8 cellular contexts compared by ENCODE assay signal in the genomic region with DNA sequence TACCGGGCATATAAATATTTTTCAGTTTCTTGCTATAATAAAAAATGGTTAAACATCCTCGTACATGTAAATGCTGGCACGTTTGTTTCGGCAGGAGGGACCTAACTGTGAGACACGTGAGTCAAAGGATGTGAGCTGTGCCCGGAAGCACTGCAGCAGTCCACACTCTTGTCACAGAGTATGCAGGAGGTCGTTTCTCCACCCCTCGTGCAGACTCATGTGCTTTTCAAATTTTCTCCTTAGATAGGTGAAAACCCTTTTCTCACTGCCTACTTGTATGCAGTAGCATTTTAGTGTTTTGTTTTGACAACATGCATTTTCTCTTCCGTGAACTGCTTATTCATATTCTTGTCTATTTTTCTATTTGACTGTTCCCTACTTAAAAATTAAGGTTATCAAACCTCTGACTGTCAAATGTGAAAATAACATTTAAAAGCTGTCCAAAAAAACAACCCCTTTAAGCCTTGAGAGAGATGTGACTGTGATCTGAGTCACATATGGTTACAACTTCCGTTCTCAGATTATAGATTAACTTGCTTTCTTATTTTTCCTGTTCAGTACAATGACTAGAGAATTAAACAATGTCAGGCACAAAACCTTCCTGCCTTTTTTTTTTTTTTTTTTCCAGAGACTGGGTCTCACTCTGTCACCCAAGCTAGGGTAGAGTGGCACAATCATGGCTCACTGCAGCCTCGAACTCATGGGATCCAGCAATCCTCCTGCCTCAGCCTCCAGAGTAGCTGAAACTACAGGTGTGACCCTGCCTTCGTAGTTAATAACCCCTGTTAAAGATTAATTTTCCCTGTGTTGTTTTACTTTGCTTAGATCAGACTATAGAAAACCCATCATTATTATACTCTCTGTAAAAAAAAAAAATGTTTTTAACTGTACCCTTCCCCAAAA. TPM values are rescaled to one million over a fixed set of nuclear protein-coding genes. Genes with fewer than 3 reads are reported as not detected.
DNase-seq lines count a peak whose midpoint lies in the region; ATAC-seq and TF ChIP-seq lines count a peak whose summit lies in the region.

No MANE protein-coding gene starts in this region.

- peaks cover 2% of the 10 kb centered on the region for H3K27me3 Mint-ChIP-seq in glutamatergic neuron (ENCODE audit: unreplicated experiment)

- H3K27me3 ChIP-seq in body of pancreas: no peaks in the 10 kb centered on the region

- no peaks in the 10 kb centered on the region for H3K4me1 Mint-ChIP-seq in glutamatergic neuron (ENCODE audit: low read depth, unreplicated experiment)

- no peaks in the 10 kb centered on the region for H3K36me3 ChIP-seq in body of pancreas (replicated peaks in 1 of 2; ENCODE audit: insufficient read depth in 1 of 2, low read depth in 2 of 2)

- no peak overlapping the region for H3K27ac Mint-ChIP-seq in glutamatergic neuron (ENCODE audit: unreplicated experiment)

- intact Hi-C loops in body of pancreas (cut with DNase I): no loop called here

- POLR2A ChIA-PET in RWPE1 (lab: Yijun Ruan, JAX; ENCODE audit: low non-redundant PET): no interaction called here

- WGBS in body of pancreas, 2 donors: 64 to 75% methylated on average over 12 of the region's 12 CpGs

- H3K4me1 ChIP-seq in body of pancreas: peaks cover 6% of the 10 kb centered on the region

- no peaks in the 10 kb centered on the region for H3K9me3 Mint-ChIP-seq in glutamatergic neuron (ENCODE audit: unreplicated experiment)

- DNase-seq in RWPE1 (ENCODE audit: low spot score) (no peak), body of pancreas (peak in 2 of 4 donors; percentile 10 to 12), SK-N-DZ (ENCODE audit: low spot score) (no peak), GDM1 (lab: John Stamatoyannopoulos, UW) (no peak), glutamatergic neuron (no peak)
- DNase-seq in stimulated activated CD4-positive, alpha-beta T cell treated with anti-CD3 and anti-CD28 coated beads, Interleukin-1b, Interleukin-23, amount 100 ng/mL, for 48 hours: peak; percentile 64

- TF ChIP-seq POLR2A in body of pancreas (IDR thresholded peaks at IDR 0.05): no peak

- no peaks in the 10 kb centered on the region for H3K9me3 ChIP-seq in body of pancreas

- TF ChIP-seq CTCF in RWPE1 (conservative IDR thresholded peaks at IDR 0.05; ENCODE audit: low read depth): no peak
- no peak for TF ChIP-seq CTCF in body of pancreas (IDR thresholded peaks at IDR 0.05)
- no peak for TF ChIP-seq CTCF in glutamatergic neuron (IDR thresholded peaks at IDR 0.05; ENCODE audit: partially characterized antibody, unreplicated experiment)

- CTCF ChIA-PET in RWPE1 (lab: Yijun Ruan, JAX): no interaction called here

- peak overlapping the region; percentile 70 for H3K27ac ChIP-seq in RWPE1
- peak overlapping the region in 2 of 4 donors; percentile 24 to 29 for H3K27ac ChIP-seq in body of pancreas

- H3K4me3 ChIP-seq in body of pancreas: no peak overlapping the region

- H3K4me3 Mint-ChIP-seq in glutamatergic neuron (ENCODE audit: unreplicated experiment): no peak overlapping the region

- H3K36me3 Mint-ChIP-seq in glutamatergic neuron (ENCODE audit: unreplicated experiment): no peaks in the 10 kb centered on the region

- ATAC-seq in GM18508 (IDR thresholded peaks at IDR 0.05; ENCODE audit: insufficient read depth, unreplicated experiment) (peak; percentile 74), HG02623 (IDR thresholded peaks at IDR 0.05; ENCODE audit: unreplicated experiment) (peak; percentile 64), body of pancreas (peak; percentile 40)

RNA-seq across cellular contexts. Expression of a gene that starts 45.1 kb away (rescaled TPM):
- total RNA-seq in body of pancreas (1 to 10 TPM; 6.6 to 8.8 TPM), glutamatergic neuron (ENCODE audit: unreplicated experiment) (12.3 TPM)
- polyA plus RNA-seq in SK-N-DZ (2014; cell fraction: cytosol; rRNA removed): 20.0 and 20.2 TPM in 2 replicates
- 11.9 and 14.2 TPM in 2 replicates for polyA plus RNA-seq in SK-N-DZ (2014; cell fraction: nucleus; rRNA removed)
